In genomic region chr4:142282870-142283431, GRCh38 we compare ENCODE assay signal across 8 cellular contexts.
A peak's percentile ranks its signal among the peaks of the same experiment; 100 is the strongest.
DNase-seq lines count a peak whose midpoint lies in the region; TF ChIP-seq lines count a peak whose summit lies in the region.

No MANE protein-coding gene starts in this region.

- H3F3A ChIP-seq in smooth muscle cell (ENCODE audit: low read depth): no peaks in the 10 kb centered on the region

- DNase-seq in activated T-cell treated with anti-CD3 and anti-CD28 coated beads for 24 hours (ENCODE audit: low read depth): peak; percentile 15
- DNase-seq in activated T-cell treated with anti-CD3 and anti-CD28 coated beads, Interleukin-2, amount 50 U/mL, for 24 hours: no peak
- DNase-seq in Karpas-422: peak; percentile 57
- peak; percentile 44 for DNase-seq in epithelial cell of esophagus (ENCODE audit: low read depth)
- no peak for DNase-seq in smooth muscle cell (lab: John Stamatoyannopoulos, UW; ENCODE audit: unreplicated experiment)
- DNase-seq in inferior parietal cortex (ENCODE audit: extremely low spot score): no peak
- DNase-seq in germinal center (ENCODE audit: low spot score): no peak
- no peak for DNase-seq in activated effector memory CD4-positive, alpha-beta T cell treated with Interleukin-2 at 50 U/mL for 16 hours

- 13% methylated on average over 2 of the region's 2 CpGs for WGBS in smooth muscle cell (ENCODE audit: low lambda C conversion rate)

- H2AFZ ChIP-seq in Karpas-422 (ENCODE audit: low read length) (no peak overlapping the region), smooth muscle cell (ENCODE audit: low read depth) (no peak overlapping the region)

- H3K9ac ChIP-seq in Karpas-422 (ENCODE audit: low read length): no peak overlapping the region
- no peak overlapping the region for H3K9ac ChIP-seq in smooth muscle cell (ENCODE audit: low read depth)

- H3K36me3 Mint-ChIP-seq in activated T-cell treated with anti-CD3 and anti-CD28 coated beads, Interleukin-2, amount 50 U/mL, for 24 hours (ENCODE audit: low read depth): peaks cover 37% of the 10 kb centered on the region

- H3K4me2 ChIP-seq in Karpas-422 (ENCODE audit: low read depth, low read length, poor library complexity, severe bottlenecking) (no peak overlapping the region), smooth muscle cell (no peak overlapping the region)

- no peaks in the 10 kb centered on the region for H3K27me3 Mint-ChIP-seq in activated T-cell treated with anti-CD3 and anti-CD28 coated beads, Interleukin-2, amount 50 U/mL, for 24 hours

- peaks cover 32% of the 10 kb centered on the region for H3K4me1 Mint-ChIP-seq in activated T-cell treated with anti-CD3 and anti-CD28 coated beads, Interleukin-2, amount 50 U/mL, for 24 hours (ENCODE audit: low read depth)

- H4K20me1 ChIP-seq in Karpas-422 (ENCODE audit: insufficient read depth, low read depth, low read length): no peaks in the 10 kb centered on the region
- no peaks in the 10 kb centered on the region for H4K20me1 ChIP-seq in smooth muscle cell (ENCODE audit: low read depth)

- H3K27me3 ChIP-seq in Karpas-422 (ENCODE audit: low read length) (no peaks in the 10 kb centered on the region), smooth muscle cell (ENCODE audit: low read depth) (no peaks in the 10 kb centered on the region)

- H3K79me2 ChIP-seq in Karpas-422 (ENCODE audit: low read length): no peaks in the 10 kb centered on the region
- H3K79me2 ChIP-seq in smooth muscle cell (ENCODE audit: low read depth): no peaks in the 10 kb centered on the region

- H3K9me2 ChIP-seq in Karpas-422 (replicated peaks; ENCODE audit: insufficient read depth, low read length): no peaks in the 10 kb centered on the region

- H3K4me3 ChIP-seq in Karpas-422 (ENCODE audit: low read length): no peak overlapping the region
- H3K4me3 ChIP-seq in epithelial cell of esophagus (ENCODE audit: low read length): no peak overlapping the region
- no peak overlapping the region for H3K4me3 ChIP-seq in smooth muscle cell

- H3K36me3 ChIP-seq in Karpas-422 (ENCODE audit: insufficient read depth, low read length): no peaks in the 10 kb centered on the region
- no peaks in the 10 kb centered on the region for H3K36me3 ChIP-seq in smooth muscle cell (ENCODE audit: low read depth)

- H3K9me3 Mint-ChIP-seq in activated T-cell treated with anti-CD3 and anti-CD28 coated beads, Interleukin-2, amount 50 U/mL, for 24 hours: no peaks in the 10 kb centered on the region

- H3K4me3 Mint-ChIP-seq in activated T-cell treated with anti-CD3 and anti-CD28 coated beads, Interleukin-2, amount 50 U/mL, for 24 hours: no peak overlapping the region

- no peak overlapping the region for H3K27ac Mint-ChIP-seq in activated T-cell treated with anti-CD3 and anti-CD28 coated beads, Interleukin-2, amount 50 U/mL, for 24 hours

- H3K9me3 ChIP-seq in Karpas-422 (ENCODE audit: low read length): no peaks in the 10 kb centered on the region
- no peaks in the 10 kb centered on the region for H3K9me3 ChIP-seq in smooth muscle cell (replicated peaks; ENCODE audit: low read depth)

- H3K4me1 ChIP-seq in Karpas-422 (ENCODE audit: low read length): no peaks in the 10 kb centered on the region
- H3K4me1 ChIP-seq in smooth muscle cell (ENCODE audit: low read depth): no peaks in the 10 kb centered on the region

- TF ChIP-seq CTCF in epithelial cell of esophagus (IDR thresholded peaks at IDR 0.05; ENCODE audit: insufficient read depth, low read depth, low read length, missing control alignments) (peak; percentile 37), smooth muscle cell (IDR thresholded peaks at IDR 0.05; ENCODE audit: borderline replicate concordance, insufficient read depth, poor library complexity, severe bottlenecking) (peak; percentile 41)

- no peak overlapping the region for H3K27ac ChIP-seq in Karpas-422 (ENCODE audit: low read length)
- H3K27ac ChIP-seq in smooth muscle cell (ENCODE audit: low read depth): no peak overlapping the region

Comparison
In these comparisons a context has a peak if more than half of its experiments do, and no peak if none do; other contexts are left out.
1. DNase-seq: peak in activated T-cell treated with anti-CD3 and anti-CD28 coated beads for 24 hours (single experiment), Karpas-422 (single experiment) and epithelial cell of esophagus (single experiment); none in activated T-cell treated with anti-CD3 and anti-CD28 coated beads, Interleukin-2, amount 50 U/mL, for 24 hours (single experiment), smooth muscle cell (single experiment), inferior parietal cortex (single experiment), germinal center (single experiment) and activated effector memory CD4-positive, alpha-beta T cell treated with Interleukin-2 at 50 U/mL for 16 hours (single experiment).